Comparison of ENCODE assay signal across 19 cellular contexts in genomic region chr2:133571249-133571648, GRCh38. TPM values are rescaled to one million over a fixed set of nuclear protein-coding genes. Genes with fewer than 3 reads are reported as not detected.
A peak's percentile ranks its signal among the peaks of the same experiment; 100 is the strongest.
DNase-seq lines count a peak whose midpoint lies in the region; FAIRE-seq and TF ChIP-seq lines count a peak whose summit lies in the region.
"Had no signal": no experiment of that assay in that cellular context is flagged by ENCODE, and none has a peak within 500 bp of the region (broad histone marks: within the 10 kb centered on the region; RNA-seq: fewer than 3 reads in every experiment).

No MANE protein-coding gene starts in this region.

- H3K4me2 ChIP-seq in BLaER1 = peak overlapping the region; percentile 79
- H3K4me2 ChIP-seq: SK-N-SH had no signal

- POLR2A ChIA-PET in GM10248 (lab: Yijun Ruan, JAX) = no interaction called here

- TF ChIP-seq CTCF in VCaP (conservative IDR thresholded peaks at IDR 0.05) = no peak
- TF ChIP-seq CTCF in GM10248 (IDR thresholded peaks at IDR 0.05; ENCODE audit: control extremely low read depth, extremely low read depth, low read depth, missing control alignments) = no peak

- CTCF ChIA-PET in GM10248 (lab: Yijun Ruan, JAX) = no interaction called here

- H3K4me3 ChIP-seq in BLaER1 (no peak overlapping the region), H7 (ENCODE audit: insufficient read depth, low read depth, low read length) (no peak overlapping the region), iPS-20b (ENCODE audit: low read length) (peak overlapping the region; percentile 45; the same call in 1 of the 2 replicates)

- H4K20me1 ChIP-seq in BLaER1 = no peaks in the 10 kb centered on the region

- H3K27me3 ChIP-seq in BLaER1 (peaks cover 38% of the 10 kb centered on the region), H7 (ENCODE audit: control insufficient read depth, insufficient read depth, low read length) (no peaks in the 10 kb centered on the region), iPS-20b (ENCODE audit: insufficient read depth, low read length) (no peaks in the 10 kb centered on the region)

- FAIRE-seq in GM12891 (lab: Jason Lieb, UNC) = no peak
- FAIRE-seq: D721Med had no signal

- peaks cover 65% of the 10 kb centered on the region for H3K4me1 ChIP-seq in BLaER1
- peaks cover 42% of the 10 kb centered on the region for H3K4me1 ChIP-seq in iPS-20b (ENCODE audit: insufficient read depth, low read length)

- no peak for TF ChIP-seq POLR2A in GM12891 (IDR thresholded peaks at IDR 0.05; ENCODE audit: low read depth, low read length)

- H3K27ac ChIP-seq in BLaER1 (no peak overlapping the region), VCaP (peak overlapping the region; percentile 50), iPS-20b (ENCODE audit: low read length) (no peak overlapping the region)

- peak; percentile 51 for DNase-seq in H7
- DNase-seq in GM10248 (ENCODE audit: extremely low spot score) = no peak
- DNase-seq in NCI-H524 (lab: John Stamatoyannopoulos, UW) = no peak
- DNase-seq in GM12891 (ENCODE audit: insufficient read length, low spot score) = no peak
- DNase-seq: C1 segment of cervical spinal cord, DND-41, KG1, NCI-H1694 treated with DMSO at 0.1 percent for 48 hours, NCI-H2227 treated with DMSO at 0.1 percent for 48 hours, NCI-H510A treated with DMSO at 0.1 percent for 48 hours, OCI-M1, SHP77 treated with DMSO at 0.1 percent for 48 hours, SK-N-SH, T-cell had no signal

- peaks cover 9% of the 10 kb centered on the region; the same call in 1 of the 2 replicates for H3K9me3 ChIP-seq in BLaER1
- H3K9me3 ChIP-seq in iPS-20b (ENCODE audit: insufficient read depth, low read depth, low read length) = no peaks in the 10 kb centered on the region
- H3K9me3 ChIP-seq: SK-N-SH had no signal

- H3K9ac ChIP-seq in BLaER1 (no peak overlapping the region), iPS-20b (ENCODE audit: low read depth, low read length) (no peak overlapping the region)
- H3K9ac ChIP-seq: SK-N-SH had no signal

- H3K36me3 ChIP-seq in BLaER1 = no peaks in the 10 kb centered on the region; the same call in 1 of the 2 replicates
- H3K36me3 ChIP-seq in H7 (replicated peaks; ENCODE audit: control insufficient read depth, insufficient read depth, low read length) = no peaks in the 10 kb centered on the region
- H3K36me3 ChIP-seq in iPS-20b (ENCODE audit: insufficient read depth, low read depth, low read length) = no peaks in the 10 kb centered on the region

TF ChIP-seq in GM12891, 5 proteins besides CTCF, POLR2A, EP300 and RAD21:
- TF ChIP-seq TAF1 (IDR thresholded peaks at IDR 0.05; ENCODE audit: low read depth, low read length) = no peak
- TF ChIP-seq POU2F2 (IDR thresholded peaks at IDR 0.05; ENCODE audit: low read depth, low read length) = no peak
- TF ChIP-seq PAX5 (IDR thresholded peaks at IDR 0.05; ENCODE audit: insufficient read depth, low read length, severe bottlenecking) = no peak
- TF ChIP-seq POLR2AphosphoS5 (IDR thresholded peaks at IDR 0.05; ENCODE audit: low read depth, low read length) = no peak
- no peak for TF ChIP-seq SPI1 (IDR thresholded peaks at IDR 0.05; ENCODE audit: low read depth, low read length)

RNA-seq across cellular contexts. Expression of gene NCKAP5, which starts 3.0 kb away (rescaled TPM):
- 0.15 and 0.55 TPM in 2 replicates for total RNA-seq in H7 (2014; rRNA removed; shearing (Covaris generic))
- polyA plus RNA-seq in GM12891 (2012; ENCODE audit: low read depth, missing spikeins) = 0.03 TPM
- total RNA-seq: G401 had no signal
